9 cellular contexts compared by ENCODE assay signal in genomic region chr14:67680121-67680602, GRCh38. TPM values are rescaled to one million over a fixed set of nuclear protein-coding genes. Genes with fewer than 3 reads are reported as not detected.
DNase-seq lines count a peak whose midpoint lies in the region; ATAC-seq, FAIRE-seq and TF ChIP-seq lines count a peak whose summit lies in the region.
"Had no signal": no experiment of that assay in that cellular context is flagged by ENCODE, and none has a peak within 500 bp of the region (broad histone marks: within the 10 kb centered on the region; RNA-seq: fewer than 3 reads in every experiment).

No MANE protein-coding gene starts in this region.

- no peak overlapping the region for H3K27ac Mint-ChIP-seq in endothelial cell (ENCODE audit: unreplicated experiment)

- in situ Hi-C loops in GM13977 (cut with MboI; ENCODE audit: low pct_unique_long_range_greater_than_20kb, low sequenced_read_pairs, unreplicated experiment), result no loop called here

- TF ChIP-seq CTCF in GM13977 (IDR thresholded peaks at IDR 0.05; ENCODE audit: extremely low read depth, insufficient read depth, missing control alignments), result no peak
- no peak for TF ChIP-seq CTCF in endothelial cell (IDR thresholded peaks at IDR 0.05; ENCODE audit: unreplicated experiment)

- H3K4me3 Mint-ChIP-seq in endothelial cell (ENCODE audit: unreplicated experiment), result no peak overlapping the region

- H3K27me3 Mint-ChIP-seq in endothelial cell (ENCODE audit: unreplicated experiment), result no peaks in the 10 kb centered on the region

- no peaks in the 10 kb centered on the region for H3K9me3 Mint-ChIP-seq in endothelial cell (ENCODE audit: unreplicated experiment)

- H3K4me1 Mint-ChIP-seq in endothelial cell (ENCODE audit: unreplicated experiment), result peaks cover 5% of the 10 kb centered on the region

- FAIRE-seq in HTR-8/SVneo (lab: Jason Lieb, UNC), result peak; percentile 90

- H3K36me3 Mint-ChIP-seq in endothelial cell (ENCODE audit: low read depth, unreplicated experiment), result peaks cover 14% of the 10 kb centered on the region

- ATAC-seq in GM21576 (IDR thresholded peaks at IDR 0.05; ENCODE audit: unreplicated experiment) (peak; percentile 95), esophagus mucosa (peak; percentile 75)

- DNase-seq in GM13977 (ENCODE audit: low spot score) (peak; percentile 81), HTR-8/SVneo (ENCODE audit: insufficient read length, low spot score) (peak; percentile 47), GF-D8 (lab: John Stamatoyannopoulos, UW) (no peak), DMS53 treated with DMSO at 0.1 percent for 48 hours (lab: John Stamatoyannopoulos, UW; ENCODE audit: unreplicated experiment) (no peak), GDM1 (lab: John Stamatoyannopoulos, UW) (no peak), endothelial cell (ENCODE audit: low spot score) (no peak)

RNA-seq across cellular contexts. Expression of gene VTI1B, which starts 5.7 kb away (rescaled TPM):
- total RNA-seq in esophagus mucosa (81.0 TPM), endothelial cell (ENCODE audit: unreplicated experiment) (87.9 TPM)

RNA-seq across cellular contexts. Expression of gene RDH11, which starts 15.4 kb away (rescaled TPM):
- 60.1 TPM for total RNA-seq in esophagus mucosa
- 50.2 TPM for total RNA-seq in endothelial cell (ENCODE audit: unreplicated experiment)

RNA-seq across cellular contexts. Expression of gene RDH12, which starts 21.5 kb away (rescaled TPM):
- 30.9 TPM for total RNA-seq in esophagus mucosa
- total RNA-seq in endothelial cell (ENCODE audit: unreplicated experiment), result 0.44 TPM
- total RNA-seq: kidney epithelial cell had no signal

Comparison
In these comparisons a context has a peak if more than half of its experiments do, and no peak if none do; other contexts are left out.
1. DNase-seq: peak in GM13977 (single experiment) and HTR-8/SVneo (single experiment); none in GF-D8 (single experiment), DMS53 treated with DMSO at 0.1 percent for 48 hours (single experiment), GDM1 (single experiment) and endothelial cell (single experiment).
2. RNA of gene RDH12, which starts 21.5 kb away (total RNA-seq): 30.9 TPM in esophagus mucosa (single experiment); 0.44 TPM in endothelial cell (single experiment); every median in the first group is over 10 times any median in the second.